ENCODE assay signal across 27 cellular contexts in genomic region chr15:85967553-85967952, GRCh38.
"Had no signal": no experiment of that assay in that cellular context is flagged by ENCODE, and none has a peak within 500 bp of the region (broad histone marks: within the 10 kb centered on the region; RNA-seq: fewer than 3 reads in every experiment).

No MANE protein-coding gene starts in this region.

- H3K4me3 Mint-ChIP-seq: stimulated activated effector memory CD8-positive, alpha-beta T cell treated with anti-CD3 and anti-CD28 coated beads, Interleukin-12 subunit alpha, Interleukin-12 subunit beta, amount 100 ng/mL, for 72 hours; stimulated activated memory B cell treated with anti-CD40 and anti-IgM and Interleukin-4, amounts not matched to agents 10 μg/mL and 1 μg/mL and 100 μg/mL, for 72 hours; stimulated activated naive B cell treated with anti-CD40 and anti-IgM and Interleukin-4, amounts not matched to agents 10 μg/mL and 1 μg/mL and 100 μg/mL, for 72 hours; stimulated activated naive CD8-positive, alpha-beta T cell treated with anti-CD3 and anti-CD28 coated beads, Interleukin-15, amount 100 ng/mL, for 72 hours; stimulated activated naive CD8-positive, alpha-beta T cell treated with anti-CD3 and anti-CD28 coated beads, Interleukin-15, Interleukin-2, amounts not matched to agents 100 ng/mL and 50 ng/mL, for 24 hours had no signal

- ATAC-seq: stimulated activated effector memory CD8-positive, alpha-beta T cell treated with anti-CD3 and anti-CD28 coated beads, Interleukin-12 subunit alpha, Interleukin-12 subunit beta, amount 100 ng/mL, for 72 hours; stimulated activated naive B cell treated with anti-CD40 and anti-IgM and Interleukin-4, amounts not matched to agents 10 μg/mL and 1 μg/mL and 100 μg/mL, for 72 hours; stimulated activated naive CD8-positive, alpha-beta T cell treated with anti-CD3 and anti-CD28 coated beads, Interleukin-15, amount 100 ng/mL, for 72 hours; stimulated activated naive CD8-positive, alpha-beta T cell treated with anti-CD3 and anti-CD28 coated beads, Interleukin-15, Interleukin-2, amounts not matched to agents 100 U/mL and 50 U/mL, for 24 hours; upper lobe of right lung had no signal

- H3K4me1 ChIP-seq: stomach, suprapubic skin, testis, thyroid gland, tibial artery, tibial nerve, transverse colon, upper lobe of left lung, upper lobe of right lung, uterus, vagina had no signal

- H3K27me3 ChIP-seq: stomach, testis, thyroid gland, tibial artery, tibial nerve, transverse colon, upper lobe of left lung, upper lobe of right lung, uterus, vagina had no signal

- H3K4me3 ChIP-seq: stomach, suprapubic skin, testis, thoracic aorta, thyroid gland, tibial artery, tibial nerve, transverse colon, upper lobe of left lung, upper lobe of right lung, uterus, vagina had no signal

- H3K27ac ChIP-seq: stomach, suprapubic skin, testis, thoracic aorta, thyroid gland, tibial artery, tibial nerve, transverse colon, upper lobe of left lung, upper lobe of right lung, uterus, vagina had no signal

- H3K36me3 ChIP-seq: stomach, suprapubic skin, thoracic aorta, thyroid gland, tibial artery, tibial nerve, transverse colon, upper lobe of left lung, upper lobe of right lung, uterus, vagina had no signal

- H3K4me1 Mint-ChIP-seq: stimulated activated effector memory CD8-positive, alpha-beta T cell treated with anti-CD3 and anti-CD28 coated beads, Interleukin-12 subunit alpha, Interleukin-12 subunit beta, amount 100 ng/mL, for 72 hours; stimulated activated memory B cell treated with anti-CD40 and anti-IgM and Interleukin-4, amounts not matched to agents 10 μg/mL and 1 μg/mL and 100 μg/mL, for 72 hours; stimulated activated naive B cell treated with anti-CD40 and anti-IgM and Interleukin-4, amounts not matched to agents 10 μg/mL and 1 μg/mL and 100 μg/mL, for 72 hours; stimulated activated naive CD8-positive, alpha-beta T cell treated with anti-CD3 and anti-CD28 coated beads, Interleukin-15, amount 100 ng/mL, for 72 hours had no signal

- H3K9me3 Mint-ChIP-seq: stimulated activated effector memory CD8-positive, alpha-beta T cell treated with anti-CD3 and anti-CD28 coated beads, Interleukin-12 subunit alpha, Interleukin-12 subunit beta, amount 100 ng/mL, for 72 hours; stimulated activated naive CD8-positive, alpha-beta T cell treated with anti-CD3 and anti-CD28 coated beads, Interleukin-15, amount 100 ng/mL, for 72 hours; stimulated activated naive CD8-positive, alpha-beta T cell treated with anti-CD3 and anti-CD28 coated beads, Interleukin-15, Interleukin-2, amounts not matched to agents 100 ng/mL and 50 ng/mL, for 24 hours had no signal

- H3K36me3 Mint-ChIP-seq: stimulated activated effector memory CD8-positive, alpha-beta T cell treated with anti-CD3 and anti-CD28 coated beads, Interleukin-12 subunit alpha, Interleukin-12 subunit beta, amount 100 ng/mL, for 72 hours; stimulated activated memory B cell treated with anti-CD40 and anti-IgM and Interleukin-4, amounts not matched to agents 10 μg/mL and 1 μg/mL and 100 μg/mL, for 72 hours; stimulated activated naive B cell treated with anti-CD40 and anti-IgM and Interleukin-4, amounts not matched to agents 10 μg/mL and 1 μg/mL and 100 μg/mL, for 72 hours had no signal

- DNase-seq: stimulated activated CD4-positive, alpha-beta T cell treated with anti-CD3 and anti-CD28 coated beads, Interleukin-2, amount 100 ng/mL, for 48 hours; stimulated activated CD4-positive, alpha-beta T cell treated with anti-CD3 and anti-CD28 coated beads, Interleukin-4, amount 100 ng/mL, for 1 hour; stimulated activated CD4-positive, alpha-beta T cell treated with anti-CD3 and anti-CD28 coated beads, Interleukin-4, amount 100 ng/mL, for 24 hours; stimulated activated CD4-positive, alpha-beta T cell treated with anti-CD3 and anti-CD28 coated beads, Interleukin-4, amount 100 ng/mL, for 4 hours; stimulated activated CD8-positive, alpha-beta memory T cell treated with anti-CD3 and anti-CD28 coated beads, Interleukin-4, amount 100 ng/mL, for 48 hours; stimulated activated naive B cell treated with anti-CD40 and anti-IgM and Interleukin-4, amounts not matched to agents 10 μg/mL and 1 μg/mL and 100 μg/mL, for 72 hours; stimulated activated naive CD4-positive, alpha-beta T cell; stimulated activated naive CD4-positive, alpha-beta T cell treated with Interleukin-2 at 50 U/mL for 16 hours; stimulated activated naive CD8-positive, alpha-beta T cell treated with anti-CD3 and anti-CD28 coated beads, Interleukin-15, amount 100 ng/mL, for 72 hours; stimulated activated naive CD8-positive, alpha-beta T cell treated with anti-CD3 and anti-CD28 coated beads, Interleukin-15, Interleukin-2, amounts not matched to agents 100 U/mL and 50 U/mL, for 24 hours; stomach; substantia nigra; testis; thyroid gland; tibial artery; transverse colon; trophoblast cell; upper lobe of left lung; upper lobe of right lung; uterus had no signal

- H3K27ac Mint-ChIP-seq: stimulated activated effector memory CD8-positive, alpha-beta T cell treated with anti-CD3 and anti-CD28 coated beads, Interleukin-12 subunit alpha, Interleukin-12 subunit beta, amount 100 ng/mL, for 72 hours; stimulated activated memory B cell treated with anti-CD40 and anti-IgM and Interleukin-4, amounts not matched to agents 10 μg/mL and 1 μg/mL and 100 μg/mL, for 72 hours; stimulated activated naive B cell treated with anti-CD40 and anti-IgM and Interleukin-4, amounts not matched to agents 10 μg/mL and 1 μg/mL and 100 μg/mL, for 72 hours; stimulated activated naive CD8-positive, alpha-beta T cell treated with anti-CD3 and anti-CD28 coated beads, Interleukin-15, amount 100 ng/mL, for 72 hours; stimulated activated naive CD8-positive, alpha-beta T cell treated with anti-CD3 and anti-CD28 coated beads, Interleukin-15, Interleukin-2, amounts not matched to agents 100 ng/mL and 50 ng/mL, for 24 hours had no signal

- H3K9me3 ChIP-seq: stomach, suprapubic skin, testis, thoracic aorta, thyroid gland, tibial artery, tibial nerve, transverse colon, upper lobe of left lung, upper lobe of right lung, uterus, vagina had no signal
